In genomic region chr9:696332-697090, GRCh38 we compare ENCODE assay signal across 10 cellular contexts.
DNase-seq lines count a peak whose midpoint lies in the region; ATAC-seq, FAIRE-seq and TF ChIP-seq lines count a peak whose summit lies in the region.
"Had no signal": no experiment of that assay in that cellular context is flagged by ENCODE, and none has a peak within 500 bp of the region (broad histone marks: within the 10 kb centered on the region; RNA-seq: fewer than 3 reads in every experiment).

No MANE protein-coding gene starts in this region.

- BruUV-seq in endothelial cell of umbilical vein (replicated peaks; lab: Mats Ljungman, UMichigan), result TSS peak; percentile 13

- H3K9ac ChIP-seq in endothelial cell of umbilical vein (replicated peaks; ENCODE audit: extremely low read depth, insufficient read depth, low read length), result peak overlapping the region; percentile 86

- FAIRE-seq in RCC 7860 (lab: Jason Lieb, UNC) (peak; percentile 80), endothelial cell of umbilical vein (lab: Jason Lieb, UNC) (peak; percentile 87), urothelium cell line (lab: Jason Lieb, UNC) (no peak)

- no peaks in the 10 kb centered on the region for H3K36me3 ChIP-seq in endothelial cell of umbilical vein (ENCODE audit: control insufficient read depth in 2 of 2, extremely low read depth in 1 of 2, insufficient read depth in 2 of 2, low read length in 2 of 2)
- H3K36me3 ChIP-seq in mesodermal cell (ENCODE audit: control insufficient read depth, insufficient read depth, low read length), result no peaks in the 10 kb centered on the region

- POLR2A ChIA-PET in endothelial cell of umbilical vein (lab: Charles Lee), result interaction anchor here (1.4 to 1.9 kb wide), 2 partner anchors 13 to 42 kb away, joined by 4 to 9 read pairs; no protein-coding TSS in a partner anchor

- CTCF ChIA-PET in endothelial cell of umbilical vein (lab: Charles Lee), result interaction anchor here (0.5 to 6.7 kb wide), 7 partner anchors 10 to 72 kb away, joined by 3 to 91 read pairs (median 3); no protein-coding TSS in a partner anchor

- H3K79me2 ChIP-seq in endothelial cell of umbilical vein (ENCODE audit: control insufficient read depth, insufficient read depth, low read length), result peaks cover 29% of the 10 kb centered on the region

- no peaks in the 10 kb centered on the region for H3K9me1 ChIP-seq in endothelial cell of umbilical vein (replicated peaks; ENCODE audit: control insufficient read depth, extremely low read depth, insufficient read depth, low read length)

- H4K20me1 ChIP-seq in endothelial cell of umbilical vein (replicated peaks; ENCODE audit: control insufficient read depth, extremely low read depth, insufficient read depth, low read length), result no peaks in the 10 kb centered on the region

- WGBS in mesodermal cell (ENCODE audit: insufficient coverage in 2 of 2), 2 experiments, result 80 to 81% methylated on average over 4 of the region's 8 CpGs

- ATAC-seq in HG03108 (IDR thresholded peaks at IDR 0.05; ENCODE audit: unreplicated experiment) (no peak), HG03097 (IDR thresholded peaks at IDR 0.05; ENCODE audit: low FRiP score, unreplicated experiment) (no peak), HG02678 (IDR thresholded peaks at IDR 0.05; ENCODE audit: unreplicated experiment) (no peak)
- ATAC-seq: activated CD4-positive, alpha-beta T cell treated with anti-CD3 and anti-CD28 coated beads for 36 hours had no signal

- DNase-seq in RCC 7860 (ENCODE audit: low spot score) (peak; percentile 57), endothelial cell of umbilical vein (ENCODE audit: low read depth, low spot score) (peak; percentile 77), urothelium cell line (ENCODE audit: low spot score) (peak; percentile 52), NCI-H2029 treated with DMSO at 0.1 percent for 48 hours (lab: John Stamatoyannopoulos, UW) (no peak)
- DNase-seq: activated CD4-positive, alpha-beta T cell treated with anti-CD3 and anti-CD28 coated beads for 36 hours; stimulated activated CD4-positive, alpha-beta T cell treated with anti-CD3 and anti-CD28 coated beads, Interleukin-12 subunit alpha, Interleukin-12 subunit beta, amount 100 ng/mL, for 4 hours had no signal

- dilution Hi-C loops in endothelial cell of umbilical vein (cut with MboI; ENCODE audit: extremely low pct_ligation_motif_present, low sequenced_read_pairs), result no loop called here

- peak overlapping the region; percentile 10 for H2AFZ ChIP-seq in endothelial cell of umbilical vein (ENCODE audit: low read depth, low read length)

- H3K27ac ChIP-seq in endothelial cell of umbilical vein (ENCODE audit: insufficient read depth, low read depth, low read length) (peak overlapping the region; percentile 86), mesodermal cell (ENCODE audit: low read depth, low read length, severe bottlenecking) (peak overlapping the region; percentile 85)

- peak; percentile 39 for TF ChIP-seq POLR2A in endothelial cell of umbilical vein (IDR thresholded peaks at IDR 0.05; ENCODE audit: low read depth, low read length)

- H3K4me3 ChIP-seq in endothelial cell of umbilical vein (replicated peaks in 1 of 3; ENCODE audit: insufficient read depth in 1 of 3, low read depth in 1 of 3, low read length in 3 of 3) (peak overlapping the region in 1 of 3 experiments; percentile 27), mesodermal cell (ENCODE audit: extremely low read depth, insufficient read depth, low read length, poor library complexity, severe bottlenecking) (no peak overlapping the region)

- H3K27me3 ChIP-seq in endothelial cell of umbilical vein (ENCODE audit: control insufficient read depth in 2 of 2, insufficient read depth in 2 of 2, low read length in 2 of 2), result no peaks in the 10 kb centered on the region

- peak overlapping the region; percentile 68 for H3K4me2 ChIP-seq in endothelial cell of umbilical vein (ENCODE audit: insufficient read depth, low read length)

- H3K4me1 ChIP-seq in endothelial cell of umbilical vein (ENCODE audit: control insufficient read depth, extremely low read depth, insufficient read depth, low read length) (peaks cover 69% of the 10 kb centered on the region), mesodermal cell (ENCODE audit: control insufficient read depth, insufficient read depth, low read length, poor library complexity, severe bottlenecking) (peaks cover 67% of the 10 kb centered on the region)

- H3K9me3 ChIP-seq in endothelial cell of umbilical vein (replicated peaks; ENCODE audit: control insufficient read depth, insufficient read depth, low read length), result no peaks in the 10 kb centered on the region
- H3K9me3 ChIP-seq in mesodermal cell (ENCODE audit: control insufficient read depth, low read length), result no peaks in the 10 kb centered on the region

- intact Hi-C loops in endothelial cell of umbilical vein (cut with micrococcal nuclease), result loop anchor here (1.0 to 2.0 kb wide), 2 partner anchors 105 to 1320 kb away; no protein-coding TSS in a partner anchor

- peak; percentile 16 to 47 for TF ChIP-seq CTCF in endothelial cell of umbilical vein (IDR thresholded peaks at IDR 0.05; ENCODE audit: extremely low read depth in 1 of 2, insufficient read depth in 1 of 2, low read depth in 1 of 2, low read length in 2 of 2)

TF ChIP-seq in endothelial cell of umbilical vein, 7 proteins besides CTCF, POLR2A, EP300 and RAD21:
- no peak for TF ChIP-seq GATA2 (IDR thresholded peaks at IDR 0.05; ENCODE audit: insufficient read depth, insufficient read length, low read depth, low read length)
- TF ChIP-seq FOS (IDR thresholded peaks at IDR 0.05; ENCODE audit: borderline replicate concordance, insufficient read depth, low read length), result peak; percentile 83
- TF ChIP-seq POLR2AphosphoS5 (IDR thresholded peaks at IDR 0.05; ENCODE audit: insufficient read depth, low read depth, low read length), result peak; percentile 74
- TF ChIP-seq JUN (IDR thresholded peaks at IDR 0.05; ENCODE audit: borderline replicate concordance, insufficient read depth, insufficient read length, low read depth), result peak; percentile 67
